Comparison of ENCODE assay signal across 12 cellular contexts in genomic region chr2:24825883-24826800, GRCh38. TPM values are rescaled to one million over a fixed set of nuclear protein-coding genes. Genes with fewer than 3 reads are reported as not detected.
DNase-seq lines count a peak whose midpoint lies in the region; ATAC-seq and TF ChIP-seq lines count a peak whose summit lies in the region.
"Had no signal": no experiment of that assay in that cellular context is flagged by ENCODE, and none has a peak within 500 bp of the region (broad histone marks: within the 10 kb centered on the region; RNA-seq: fewer than 3 reads in every experiment).

No MANE protein-coding gene starts in this region.

- peak; percentile 24 for TF ChIP-seq POLR2A in GM19193 (IDR thresholded peaks at IDR 0.05; ENCODE audit: extremely low read depth, insufficient read depth, insufficient read length)

- peak overlapping the region; percentile 15 for H3K4me3 Mint-ChIP-seq in activated T-helper 17 cell treated with anti-CD3 and anti-CD28 coated beads, Interleukin-2, amount 50 U/mL, for 72 hours

- H3K9me3 ChIP-seq in BLaER1, result no peaks in the 10 kb centered on the region
- H3K9me3 ChIP-seq: tibial nerve had no signal

- H3K4me1 ChIP-seq in BLaER1, result peaks cover 26% of the 10 kb centered on the region

- H3K27me3 ChIP-seq in BLaER1, result no peaks in the 10 kb centered on the region
- H3K27me3 ChIP-seq: tibial nerve had no signal

- H3K27ac Mint-ChIP-seq in activated T-helper 17 cell treated with anti-CD3 and anti-CD28 coated beads, Interleukin-2, amount 50 U/mL, for 72 hours, result peak overlapping the region; percentile 92

- peak overlapping the region; percentile 25; the same call in 1 of the 2 replicates for H3K4me2 ChIP-seq in BLaER1

- H3K4me1 Mint-ChIP-seq in activated T-helper 17 cell treated with anti-CD3 and anti-CD28 coated beads, Interleukin-2, amount 50 U/mL, for 72 hours, result peaks cover 19% of the 10 kb centered on the region

- H3K9me3 Mint-ChIP-seq in activated T-helper 17 cell treated with anti-CD3 and anti-CD28 coated beads, Interleukin-2, amount 50 U/mL, for 72 hours, result no peaks in the 10 kb centered on the region

- 0 out of 2 replicates have a peak, but pooled peaks cover 6% of the 10 kb centered on the region for H4K20me1 ChIP-seq in BLaER1

- H3K4me3 ChIP-seq in BLaER1, result no peak overlapping the region
- H3K4me3 ChIP-seq: coronary artery, tibial nerve had no signal

- peaks cover 44% of the 10 kb centered on the region for H3K36me3 Mint-ChIP-seq in activated T-helper 17 cell treated with anti-CD3 and anti-CD28 coated beads, Interleukin-2, amount 50 U/mL, for 72 hours (ENCODE audit: low read depth)

- H3K36me3 ChIP-seq in BLaER1, result peaks cover 72% of the 10 kb centered on the region

- ATAC-seq in activated T-helper 17 cell treated with anti-CD3 and anti-CD28 coated beads, Interleukin-2, amount 50 U/mL, for 72 hours (replicated peaks), result peak; percentile 69
- no peak for ATAC-seq in GM18520 (IDR thresholded peaks at IDR 0.05; ENCODE audit: unreplicated experiment)

- H3K9ac ChIP-seq in BLaER1, result peak overlapping the region; percentile 41; the same call in 1 of the 2 replicates

- H3K27ac ChIP-seq in BLaER1, result peak overlapping the region; percentile 22; the same call in 1 of the 2 replicates
- H3K27ac ChIP-seq: coronary artery, tibial nerve had no signal

- DNase-seq in left kidney (ENCODE audit: low read depth, low spot score) (peak; percentile 39), NCI-H2171 (lab: John Stamatoyannopoulos, UW) (no peak), NCI-H2107 treated with DMSO at 0.1 percent for 48 hours (lab: John Stamatoyannopoulos, UW; ENCODE audit: unreplicated experiment) (no peak), NCI-H524 treated with DMSO at 0.1 percent for 48 hours (lab: John Stamatoyannopoulos, UW) (no peak)
- DNase-seq: DMS 273 treated with DMSO at 0.1 percent for 48 hours; stimulated activated CD4-positive, alpha-beta T cell treated with anti-CD3 and anti-CD28 coated beads, Interleukin-2, amount 100 ng/mL, for 24 hours had no signal

- H3K27me3 Mint-ChIP-seq in activated T-helper 17 cell treated with anti-CD3 and anti-CD28 coated beads, Interleukin-2, amount 50 U/mL, for 72 hours, result no peaks in the 10 kb centered on the region

RNA-seq across cellular contexts. Expression of gene CENPO, which starts 32.9 kb away (rescaled TPM):
- total RNA-seq in activated T-helper 17 cell treated with anti-CD3 and anti-CD28 coated beads, Interleukin-2, amount 50 U/mL, for 72 hours, result 10 to 100 TPM; 32.7 to 54.8 TPM

RNA-seq across cellular contexts. Expression of gene PTRHD1, which starts 33.0 kb away (rescaled TPM):
- total RNA-seq in activated T-helper 17 cell treated with anti-CD3 and anti-CD28 coated beads, Interleukin-2, amount 50 U/mL, for 72 hours, result 10 to 100 TPM; 19.4 to 30.0 TPM
